In genomic region chr13:43693639-43694038, GRCh38 we compare ENCODE assay signal across 1 cellular context.
TF ChIP-seq lines count a peak whose summit lies in the region.

No MANE protein-coding gene starts in this region.

TF ChIP-seq in GM23338, 12 proteins besides CTCF, POLR2A, EP300 and RAD21 (continued from another document):
- TF ChIP-seq, protein P1, sequence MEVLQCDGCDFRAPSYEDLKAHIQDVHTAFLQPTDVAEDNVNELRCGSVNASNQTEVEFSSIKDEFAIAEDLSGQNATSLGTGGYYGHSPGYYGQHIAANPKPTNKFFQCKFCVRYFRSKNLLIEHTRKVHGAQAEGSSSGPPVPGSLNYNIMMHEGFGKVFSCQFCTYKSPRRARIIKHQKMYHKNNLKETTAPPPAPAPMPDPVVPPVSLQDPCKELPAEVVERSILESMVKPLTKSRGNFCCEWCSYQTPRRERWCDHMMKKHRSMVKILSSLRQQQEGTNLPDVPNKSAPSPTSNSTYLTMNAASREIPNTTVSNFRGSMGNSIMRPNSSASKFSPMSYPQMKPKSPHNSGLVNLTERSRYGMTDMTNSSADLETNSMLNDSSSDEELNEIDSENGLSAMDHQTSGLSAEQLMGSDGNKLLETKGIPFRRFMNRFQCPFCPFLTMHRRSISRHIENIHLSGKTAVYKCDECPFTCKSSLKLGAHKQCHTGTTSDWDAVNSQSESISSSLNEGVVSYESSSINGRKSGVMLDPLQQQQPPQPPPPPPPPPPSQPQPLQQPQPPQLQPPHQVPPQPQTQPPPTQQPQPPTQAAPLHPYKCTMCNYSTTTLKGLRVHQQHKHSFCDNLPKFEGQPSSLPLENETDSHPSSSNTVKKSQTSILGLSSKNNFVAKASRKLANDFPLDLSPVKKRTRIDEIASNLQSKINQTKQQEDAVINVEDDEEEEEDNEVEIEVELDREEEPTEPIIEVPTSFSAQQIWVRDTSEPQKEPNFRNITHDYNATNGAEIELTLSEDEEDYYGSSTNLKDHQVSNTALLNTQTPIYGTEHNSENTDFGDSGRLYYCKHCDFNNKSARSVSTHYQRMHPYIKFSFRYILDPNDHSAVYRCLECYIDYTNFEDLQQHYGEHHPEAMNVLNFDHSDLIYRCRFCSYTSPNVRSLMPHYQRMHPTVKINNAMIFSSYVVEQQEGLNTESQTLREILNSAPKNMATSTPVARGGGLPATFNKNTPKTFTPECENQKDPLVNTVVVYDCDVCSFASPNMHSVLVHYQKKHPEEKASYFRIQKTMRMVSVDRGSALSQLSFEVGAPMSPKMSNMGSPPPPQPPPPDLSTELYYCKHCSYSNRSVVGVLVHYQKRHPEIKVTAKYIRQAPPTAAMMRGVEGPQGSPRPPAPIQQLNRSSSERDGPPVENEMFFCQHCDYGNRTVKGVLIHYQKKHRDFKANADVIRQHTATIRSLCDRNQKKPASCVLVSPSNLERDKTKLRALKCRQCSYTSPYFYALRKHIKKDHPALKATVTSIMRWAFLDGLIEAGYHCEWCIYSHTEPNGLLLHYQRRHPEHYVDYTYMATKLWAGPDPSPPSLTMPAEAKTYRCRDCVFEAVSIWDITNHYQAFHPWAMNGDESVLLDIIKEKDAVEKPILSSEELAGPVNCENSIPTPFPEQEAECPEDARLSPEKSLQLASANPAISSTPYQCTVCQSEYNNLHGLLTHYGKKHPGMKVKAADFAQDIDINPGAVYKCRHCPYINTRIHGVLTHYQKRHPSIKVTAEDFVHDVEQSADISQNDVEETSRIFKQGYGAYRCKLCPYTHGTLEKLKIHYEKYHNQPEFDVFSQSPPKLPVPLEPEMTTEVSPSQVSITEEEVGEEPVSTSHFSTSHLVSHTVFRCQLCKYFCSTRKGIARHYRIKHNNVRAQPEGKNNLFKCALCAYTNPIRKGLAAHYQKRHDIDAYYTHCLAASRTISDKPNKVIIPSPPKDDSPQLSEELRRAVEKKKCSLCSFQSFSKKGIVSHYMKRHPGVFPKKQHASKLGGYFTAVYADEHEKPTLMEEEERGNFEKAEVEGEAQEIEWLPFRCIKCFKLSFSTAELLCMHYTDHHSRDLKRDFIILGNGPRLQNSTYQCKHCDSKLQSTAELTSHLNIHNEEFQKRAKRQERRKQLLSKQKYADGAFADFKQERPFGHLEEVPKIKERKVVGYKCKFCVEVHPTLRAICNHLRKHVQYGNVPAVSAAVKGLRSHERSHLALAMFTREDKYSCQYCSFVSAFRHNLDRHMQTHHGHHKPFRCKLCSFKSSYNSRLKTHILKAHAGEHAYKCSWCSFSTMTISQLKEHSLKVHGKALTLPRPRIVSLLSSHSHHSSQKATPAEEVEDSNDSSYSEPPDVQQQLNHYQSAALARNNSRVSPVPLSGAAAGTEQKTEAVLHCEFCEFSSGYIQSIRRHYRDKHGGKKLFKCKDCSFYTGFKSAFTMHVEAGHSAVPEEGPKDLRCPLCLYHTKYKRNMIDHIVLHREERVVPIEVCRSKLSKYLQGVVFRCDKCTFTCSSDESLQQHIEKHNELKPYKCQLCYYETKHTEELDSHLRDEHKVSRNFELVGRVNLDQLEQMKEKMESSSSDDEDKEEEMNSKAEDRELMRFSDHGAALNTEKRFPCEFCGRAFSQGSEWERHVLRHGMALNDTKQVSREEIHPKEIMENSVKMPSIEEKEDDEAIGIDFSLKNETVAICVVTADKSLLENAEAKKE (CRISPR knock-in tag; IDR thresholded peaks at IDR 0.05) = no peak
- TF ChIP-seq STAT1 (IDR thresholded peaks at IDR 0.05; ENCODE audit: unreplicated experiment) = no peak
- no peak for TF ChIP-seq ZNF114 (CRISPR knock-in tag; IDR thresholded peaks at IDR 0.05)
- TF ChIP-seq JUNB (IDR thresholded peaks at IDR 0.05; ENCODE audit: unreplicated experiment) = no peak
- no peak for TF ChIP-seq CREB1 (CRISPR knock-in tag; IDR thresholded peaks at IDR 0.05; ENCODE audit: low read depth)
- TF ChIP-seq POLR2AphosphoS5 (IDR thresholded peaks at IDR 0.05; ENCODE audit: low read depth) = no peak
